Comparison of ENCODE assay signal across 20 cellular contexts in genomic region chrX:389021-389441, GRCh38. TPM values are rescaled to one million over a fixed set of nuclear protein-coding genes. Genes with fewer than 3 reads are reported as not detected.
DNase-seq lines count a peak whose midpoint lies in the region; ATAC-seq and TF ChIP-seq lines count a peak whose summit lies in the region.
"Had no signal": no experiment of that assay in that cellular context is flagged by ENCODE, and none has a peak within 500 bp of the region (broad histone marks: within the 10 kb centered on the region; RNA-seq: fewer than 3 reads in every experiment).

No MANE protein-coding gene starts in this region.

- H3K4me3 Mint-ChIP-seq in CD4-positive, CD25-positive, alpha-beta regulatory T cell, result peak overlapping the region; percentile 21 to 74 (median 52)
- H3K4me3 Mint-ChIP-seq: activated CD4-positive, alpha-beta T cell treated with anti-CD3 and anti-CD28 coated beads for 36 hours had no signal

- peaks cover 4% of the 10 kb centered on the region for H3K36me3 Mint-ChIP-seq in CD4-positive, CD25-positive, alpha-beta regulatory T cell

- peaks cover 0 to 1% (median 0%) of the 10 kb centered on the region in 7 donors for H3K9me3 Mint-ChIP-seq in CD4-positive, CD25-positive, alpha-beta regulatory T cell

- H3K27me3 Mint-ChIP-seq in CD4-positive, CD25-positive, alpha-beta regulatory T cell, result peaks cover 8% of the 10 kb centered on the region
- H3K27me3 Mint-ChIP-seq: activated CD4-positive, alpha-beta T cell treated with anti-CD3 and anti-CD28 coated beads for 36 hours had no signal

- H3K9me3 ChIP-seq in CD4-positive, CD25-positive, alpha-beta regulatory T cell (ENCODE audit: control insufficient read depth in 2 of 2, low read length in 2 of 2), result no peaks in the 10 kb centered on the region
- no peaks in the 10 kb centered on the region for H3K9me3 ChIP-seq in tibial artery
- H3K9me3 ChIP-seq: adrenal gland, BE2C, lower lobe of right lung, neutrophil, stomach had no signal

- peaks cover 6% of the 10 kb centered on the region for H3K4me1 ChIP-seq in CD4-positive, CD25-positive, alpha-beta regulatory T cell (ENCODE audit: control insufficient read depth, insufficient read depth, low read length, poor library complexity, severe bottlenecking)
- H3K4me1 ChIP-seq in tibial artery, result peaks cover 0 to 16% (median 12%) of the 10 kb centered on the region in 4 donors
- H3K4me1 ChIP-seq: BE2C had no signal

- no peak for DNase-seq in CD4-positive, CD25-positive, alpha-beta regulatory T cell
- DNase-seq in SK-MEL-5 (ENCODE audit: low read depth, low spot score), result peak; percentile 97
- DNase-seq in epidermal melanocyte (ENCODE audit: insufficient read length, low spot score), result peak; percentile 71
- DNase-seq in occipital lobe (lab: John Stamatoyannopoulos, UW), result peak; percentile 55
- DNase-seq in cerebellar cortex (ENCODE audit: low spot score), result no peak
- no peak for DNase-seq in activated CD4-positive, alpha-beta T cell treated with anti-CD3 and anti-CD28 coated beads, Interleukin-2, amount 50 U/mL, for 4 hours
- no peak for DNase-seq in tibial artery
- no peak for DNase-seq in DMS53 treated with DMSO at 0.1 percent for 48 hours (lab: John Stamatoyannopoulos, UW; ENCODE audit: unreplicated experiment)
- DNase-seq: activated CD4-positive, alpha-beta T cell treated with anti-CD3 and anti-CD28 coated beads for 36 hours; activated T-cell treated with anti-CD3 and anti-CD28 coated beads, Interleukin-2, amount 50 U/mL, for 48 hours; adrenal gland; BE2C; dermis blood vessel endothelial cell; DND-41; lower lobe of right lung; NCI-H1694; stomach; T-helper 2 cell had no signal

- no peaks in the 10 kb centered on the region for H3K27me3 ChIP-seq in CD4-positive, CD25-positive, alpha-beta regulatory T cell (ENCODE audit: control insufficient read depth, insufficient read depth, low read length)
- H3K27me3 ChIP-seq in tibial artery, result no peaks in the 10 kb centered on the region
- H3K27me3 ChIP-seq: adrenal gland, BE2C, neutrophil, stomach had no signal

- no peak overlapping the region for H3K27ac ChIP-seq in CD4-positive, CD25-positive, alpha-beta regulatory T cell (ENCODE audit: insufficient read depth, low read length, poor library complexity, severe bottlenecking)
- H3K27ac ChIP-seq in tibial artery, result no peak overlapping the region
- H3K27ac ChIP-seq: adrenal gland, lower lobe of right lung, neutrophil, stomach had no signal

- H3K4me3 ChIP-seq in CD4-positive, CD25-positive, alpha-beta regulatory T cell (ENCODE audit: low read depth, low read length), result no peak overlapping the region
- H3K4me3 ChIP-seq in tibial artery, result no peak overlapping the region
- H3K4me3 ChIP-seq: adrenal gland, lower lobe of right lung, smooth muscle cell, stomach had no signal

- intact Hi-C loops in tibial artery (cut with DNase I; ENCODE audit: low total_unique reads), result loop anchor here (5.0 kb wide), 1 partner anchor 72 kb away; the partner anchor contains the start of gene GTPBP6

- no peak for ATAC-seq in CD4-positive, CD25-positive, alpha-beta regulatory T cell (ENCODE audit: low read depth in 2 of 2)
- ATAC-seq: activated CD4-positive, alpha-beta T cell treated with anti-CD3 and anti-CD28 coated beads for 36 hours; lower lobe of right lung had no signal

- peaks cover 5 to 23% (median 9%) of the 10 kb centered on the region in 4 donors for H3K4me1 Mint-ChIP-seq in CD4-positive, CD25-positive, alpha-beta regulatory T cell

- in situ Hi-C loops in SK-MEL-5 (cut with HindIII; ENCODE audit: low pct_unique_long_range_greater_than_20kb, low sequenced_read_pairs), result no loop called here

- TF ChIP-seq CTCF in tibial artery (IDR thresholded peaks at IDR 0.05), result no peak

- no peak overlapping the region for H3K27ac Mint-ChIP-seq in CD4-positive, CD25-positive, alpha-beta regulatory T cell

- H3K36me3 ChIP-seq in CD4-positive, CD25-positive, alpha-beta regulatory T cell (ENCODE audit: control insufficient read depth, insufficient read depth, low read length), result no peaks in the 10 kb centered on the region
- H3K36me3 ChIP-seq in tibial artery, result no peaks in the 10 kb centered on the region
- H3K36me3 ChIP-seq: adrenal gland, BE2C, lower lobe of right lung, neutrophil, stomach had no signal

RNA-seq across cellular contexts. Expression of gene PPP2R3B, which starts 2.3 kb away (rescaled TPM):
- total RNA-seq in CD4-positive, CD25-positive, alpha-beta regulatory T cell, result 23.5 TPM
- polyA plus RNA-seq in CD4-positive, CD25-positive, alpha-beta regulatory T cell, result 1 to 10 TPM; 4.8 to 9.9 (median 7.0) TPM
- total RNA-seq in SK-MEL-5 (2014; rRNA removed; shearing (Covaris generic)), result 6.1 and 6.4 TPM in 2 replicates
- 8.7 and 9.9 TPM in 2 replicates for polyA plus RNA-seq in SK-MEL-5 (2015; cell fraction: cytosol; rRNA removed)
- polyA plus RNA-seq in SK-MEL-5 (2015; cell fraction: nucleus; rRNA removed), result 72.8 and 103 TPM in 2 replicates
- 15.4 TPM for total RNA-seq in occipital lobe

Comparison
In these comparisons a context has a peak if more than half of its experiments do, and no peak if none do; other contexts are left out.
1. DNase-seq: peak in SK-MEL-5 (single experiment), epidermal melanocyte (single experiment) and occipital lobe (single experiment); none in CD4-positive, CD25-positive, alpha-beta regulatory T cell (0 of 3), cerebellar cortex (single experiment), activated CD4-positive, alpha-beta T cell treated with anti-CD3 and anti-CD28 coated beads, Interleukin-2, amount 50 U/mL, for 4 hours (0 of 2), tibial artery (0 of 2) and DMS53 treated with DMSO at 0.1 percent for 48 hours (single experiment).